ENCODE assay signal across 28 cellular contexts in the genomic region with DNA sequence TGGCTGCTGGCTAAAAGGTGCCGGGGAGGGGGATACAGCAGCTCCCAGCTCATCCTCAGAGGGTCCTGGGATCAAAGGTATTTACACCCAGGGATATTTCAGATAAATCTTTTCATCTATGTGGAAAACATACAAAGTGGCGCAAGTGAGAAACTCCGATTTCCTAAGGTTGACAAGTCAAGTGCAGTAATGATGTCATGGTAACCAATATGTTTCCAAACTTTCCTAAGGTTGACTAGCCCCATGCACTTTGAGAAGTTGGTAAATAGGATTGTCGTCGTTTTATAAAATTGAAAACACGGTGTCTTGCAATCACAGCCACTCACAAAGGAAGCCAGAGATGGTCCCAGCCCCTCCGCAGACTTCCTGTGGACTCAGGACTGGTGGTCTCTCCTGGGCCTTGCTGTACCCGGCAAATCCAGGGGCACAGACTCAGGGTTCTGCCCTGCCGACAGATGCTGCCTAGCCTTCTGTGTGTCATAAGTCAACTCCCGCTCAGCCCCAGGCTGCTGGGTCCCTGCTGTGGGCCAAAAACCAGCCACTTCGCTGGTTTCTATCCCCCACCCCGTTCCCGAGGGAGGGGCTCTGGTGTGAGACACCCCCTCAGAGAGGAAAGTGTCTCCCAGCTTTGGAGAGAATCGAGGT.
DNase-seq lines count a peak whose midpoint lies in the region; ATAC-seq and TF ChIP-seq lines count a peak whose summit lies in the region.
"Had no signal": no experiment of that assay in that cellular context is flagged by ENCODE, and none has a peak within 500 bp of the region (broad histone marks: within the 10 kb centered on the region; RNA-seq: fewer than 3 reads in every experiment).

No MANE protein-coding gene starts in this region.

- no peak overlapping the region for H3K18ac ChIP-seq in mesenchymal stem cell (ENCODE audit: low read depth in 1 of 2, low read length in 2 of 2)

- H3K9ac ChIP-seq in mesenchymal stem cell (ENCODE audit: low read length): no peak overlapping the region
- H3K9ac ChIP-seq: GM23248 had no signal

- H3K4me2 ChIP-seq in PC-9 (peak overlapping the region; percentile 65), mesenchymal stem cell (ENCODE audit: low read length, poor library complexity, severe bottlenecking) (no peak overlapping the region)

- no peak for ATAC-seq in activated CD4-positive, CD25-positive, alpha-beta regulatory T cell treated with anti-CD3 and anti-CD28 coated beads, Interleukin-2, amount 50 U/mL, for 24 hours
- no peak for ATAC-seq in GM21447 (IDR thresholded peaks at IDR 0.05; ENCODE audit: unreplicated experiment)
- ATAC-seq: left cardiac atrium, Panc1 had no signal

- POLR2A ChIA-PET in PC-9 (lab: Charles Lee; ENCODE audit: unreplicated experiment): interaction anchor here (0.8 to 1.0 kb wide), 2 partner anchors 9 to 27 kb away, joined by 3 to 10 read pairs; no protein-coding TSS in a partner anchor

- intact Hi-C loops in PC-9 (cut with micrococcal nuclease; ENCODE audit: unreplicated experiment): no loop called here
- intact Hi-C loops in breast epithelium (cut with DNase I; ENCODE audit: low total_unique reads): no loop called here
- intact Hi-C loops in tibial artery (cut with DNase I; ENCODE audit: low total_unique reads): no loop called here

- TSS peak; percentile 74 for BruUV-seq in PC-9 (replicated peaks; lab: Mats Ljungman, UMichigan)

- no peaks in the 10 kb centered on the region for H3K9me3 ChIP-seq in PC-9 (ENCODE audit: insufficient read depth, low read depth)
- no peaks in the 10 kb centered on the region for H3K9me3 ChIP-seq in breast epithelium
- H3K9me3 ChIP-seq in mesenchymal stem cell (ENCODE audit: control insufficient read depth, low read length): no peaks in the 10 kb centered on the region
- H3K9me3 ChIP-seq in tibial artery: no peaks in the 10 kb centered on the region
- H3K9me3 ChIP-seq: adrenal gland, upper lobe of left lung had no signal

- 90% methylated on average over 14 of the region's 14 CpGs for WGBS in mesenchymal stem cell

- H3K14ac ChIP-seq in mesenchymal stem cell (ENCODE audit: low read length in 2 of 2): no peak overlapping the region

- H2AFZ ChIP-seq in PC-9 (no peak overlapping the region), mesenchymal stem cell (ENCODE audit: low read depth, low read length) (no peak overlapping the region)
- H2AFZ ChIP-seq: GM23248 had no signal

- H3K4me3 ChIP-seq in PC-9: no peak overlapping the region
- no peak overlapping the region for H3K4me3 ChIP-seq in breast epithelium
- H3K4me3 ChIP-seq in mesenchymal stem cell (ENCODE audit: insufficient read depth in 1 of 2, low read depth in 1 of 2, low read length in 2 of 2): no peak overlapping the region
- no peak overlapping the region for H3K4me3 ChIP-seq in tibial artery
- H3K4me3 ChIP-seq: adrenal gland, GM12878, GM23248, upper lobe of left lung had no signal

- H2BK12ac ChIP-seq in mesenchymal stem cell (ENCODE audit: low read length in 2 of 2): no peak overlapping the region

- H3K36me3 ChIP-seq in PC-9 (ENCODE audit: low read depth): no peaks in the 10 kb centered on the region
- H3K36me3 ChIP-seq in breast epithelium: no peaks in the 10 kb centered on the region
- no peaks in the 10 kb centered on the region for H3K36me3 ChIP-seq in mesenchymal stem cell (ENCODE audit: control insufficient read depth in 1 of 2, insufficient read depth in 2 of 2, low read depth in 1 of 2, low read length in 2 of 2)
- no peaks in the 10 kb centered on the region for H3K36me3 ChIP-seq in tibial artery
- H3K36me3 ChIP-seq: adrenal gland, upper lobe of left lung, WERI-Rb-1 had no signal

- H3K4ac ChIP-seq in mesenchymal stem cell (ENCODE audit: low read depth in 1 of 2, low read length in 2 of 2): no peak overlapping the region

- no peak overlapping the region for H4K8ac ChIP-seq in mesenchymal stem cell (ENCODE audit: low read length)

- H2BK120ac ChIP-seq in mesenchymal stem cell (ENCODE audit: low read depth, low read length): no peak overlapping the region

- peak in 1 of 2 experiments; percentile 55 for DNase-seq in PC-9
- DNase-seq in breast epithelium (ENCODE audit: low spot score in 2 of 2): no peak
- DNase-seq in mesenchymal stem cell: no peak
- DNase-seq in tibial artery: peak in 1 of 2 donors; percentile 16
- no peak for DNase-seq in NCI-H510A treated with DMSO at 0.1 percent for 48 hours (lab: John Stamatoyannopoulos, UW)
- DNase-seq: activated CD4-positive, alpha-beta T cell treated with anti-CD3 and anti-CD28 coated beads, Interleukin-2, amount 10 ng/mL, durations not matched to agents 24 days and 14 days; activated naive CD4-positive, alpha-beta T cell; activated T-cell treated with anti-CD3 and anti-CD28 coated beads, Interleukin-2, amount 50 U/mL, for 1 hour; effector memory CD8-positive, alpha-beta T cell; foreskin melanocyte; GM23248; HFFc6; left cardiac atrium; NCI-H1092; NCI-H187; NCI-H2171; NCI-H526; NK-92 treated with Interleukin-12 subunit alpha and Interleukin-12 subunit beta, amount 100 ng/mL, for 24 hours; SIG-M5; T1000; upper lobe of left lung; WERI-Rb-1 had no signal

- TF ChIP-seq POLR2A in breast epithelium (IDR thresholded peaks at IDR 0.05): no peak

- H3F3A ChIP-seq in PC-9 (ENCODE audit: insufficient read depth, low read depth): peaks cover 43% of the 10 kb centered on the region

- no peak overlapping the region for H3K23ac ChIP-seq in mesenchymal stem cell (ENCODE audit: low read length in 2 of 2)

- H4K20me1 ChIP-seq in PC-9 (ENCODE audit: insufficient read depth): no peaks in the 10 kb centered on the region

- CTCF ChIA-PET in PC-9 (lab: Charles Lee): interaction anchor here (1.0 kb wide), 1 partner anchor 15 kb away, joined by 3 read pairs; no protein-coding TSS in a partner anchor

- H2BK15ac ChIP-seq in mesenchymal stem cell (ENCODE audit: low read depth, poor library complexity, severe bottlenecking): peak overlapping the region; percentile 50

- peak overlapping the region; percentile 72 for H3K27ac ChIP-seq in PC-9
- peak overlapping the region; percentile 53 to 68 for H3K27ac ChIP-seq in breast epithelium
- no peak overlapping the region for H3K27ac ChIP-seq in mesenchymal stem cell (ENCODE audit: low read length, poor library complexity, severe bottlenecking)
- peak overlapping the region; percentile 58 to 98 for H3K27ac ChIP-seq in tibial artery
- H3K27ac ChIP-seq: adrenal gland, C4-2B, GM23248, upper lobe of left lung, WERI-Rb-1 had no signal

- H3K79me2 ChIP-seq in PC-9 (ENCODE audit: low read depth): no peaks in the 10 kb centered on the region

- no peak overlapping the region for H4K91ac ChIP-seq in mesenchymal stem cell (ENCODE audit: low read length)

- no peaks in the 10 kb centered on the region for H3K27me3 ChIP-seq in PC-9 (ENCODE audit: insufficient read depth, low read depth)
- H3K27me3 ChIP-seq in breast epithelium: no peaks in the 10 kb centered on the region
- no peaks in the 10 kb centered on the region for H3K27me3 ChIP-seq in mesenchymal stem cell (ENCODE audit: control insufficient read depth in 1 of 2, insufficient read depth in 1 of 2, low read length in 2 of 2)
- H3K27me3 ChIP-seq in tibial artery: no peaks in the 10 kb centered on the region
- H3K27me3 ChIP-seq: adrenal gland, upper lobe of left lung had no signal

- H2AK5ac ChIP-seq in mesenchymal stem cell (ENCODE audit: low read length, severe bottlenecking): no peak overlapping the region

- H3K9me2 ChIP-seq in PC-9 (ENCODE audit: insufficient read depth): no peaks in the 10 kb centered on the region

- H3K79me1 ChIP-seq in mesenchymal stem cell (replicated peaks; ENCODE audit: low read length, poor library complexity, severe bottlenecking): no peaks in the 10 kb centered on the region

- H2BK5ac ChIP-seq in mesenchymal stem cell (ENCODE audit: low read depth, low read length, poor library complexity, severe bottlenecking): no peak overlapping the region

- TF ChIP-seq CTCF in PC-9 (conservative IDR thresholded peaks at IDR 0.05): no peak
- no peak for TF ChIP-seq CTCF in breast epithelium (IDR thresholded peaks at IDR 0.05)
- no peak for TF ChIP-seq CTCF in tibial artery (IDR thresholded peaks at IDR 0.05)

- H3K4me1 ChIP-seq in PC-9 (replicated peaks; ENCODE audit: insufficient read depth) (peaks cover 57% of the 10 kb centered on the region), breast epithelium (peaks cover 0 to 10% of the 10 kb centered on the region in 2 donors), mesenchymal stem cell (ENCODE audit: control insufficient read depth, insufficient read depth, low read depth, low read length) (peaks cover 7% of the 10 kb centered on the region), tibial artery (peaks cover 0 to 72% (median 55%) of the 10 kb centered on the region in 4 donors)
